In genomic region chr1:56927986-56928385, GRCh38 we compare ENCODE assay signal across 32 cellular contexts. TPM values are rescaled to one million over a fixed set of nuclear protein-coding genes. Genes with fewer than 3 reads are reported as not detected.
"Had no signal": no experiment of that assay in that cellular context is flagged by ENCODE, and none has a peak within 500 bp of the region (broad histone marks: within the 10 kb centered on the region; RNA-seq: fewer than 3 reads in every experiment).

No MANE protein-coding gene starts in this region.

- H3K4me3 ChIP-seq: stomach, suprapubic skin, testis, thoracic aorta, thyroid gland, tibial artery, tibial nerve, transverse colon, upper lobe of left lung, upper lobe of right lung, uterus, vagina had no signal

- H3K36me3 Mint-ChIP-seq: stimulated activated effector memory CD8-positive, alpha-beta T cell treated with anti-CD3 and anti-CD28 coated beads, Interleukin-12 subunit alpha, Interleukin-12 subunit beta, amount 100 ng/mL, for 72 hours; stimulated activated memory B cell treated with anti-CD40 and anti-IgM and Interleukin-4, amounts not matched to agents 10 μg/mL and 1 μg/mL and 100 μg/mL, for 72 hours; stimulated activated naive B cell treated with anti-CD40 and anti-IgM and Interleukin-4, amounts not matched to agents 10 μg/mL and 1 μg/mL and 100 μg/mL, for 72 hours had no signal

- H3K27ac ChIP-seq: stomach, suprapubic skin, testis, thoracic aorta, thyroid gland, tibial artery, tibial nerve, transverse colon, upper lobe of left lung, upper lobe of right lung, uterus, vagina had no signal

- H3K4me1 ChIP-seq: stomach, suprapubic skin, testis, thyroid gland, tibial artery, tibial nerve, transverse colon, upper lobe of left lung, upper lobe of right lung, uterus, vagina had no signal

- H3K4me1 Mint-ChIP-seq: stimulated activated effector memory CD8-positive, alpha-beta T cell treated with anti-CD3 and anti-CD28 coated beads, Interleukin-12 subunit alpha, Interleukin-12 subunit beta, amount 100 ng/mL, for 72 hours; stimulated activated memory B cell treated with anti-CD40 and anti-IgM and Interleukin-4, amounts not matched to agents 10 μg/mL and 1 μg/mL and 100 μg/mL, for 72 hours; stimulated activated naive B cell treated with anti-CD40 and anti-IgM and Interleukin-4, amounts not matched to agents 10 μg/mL and 1 μg/mL and 100 μg/mL, for 72 hours; stimulated activated naive CD8-positive, alpha-beta T cell treated with anti-CD3 and anti-CD28 coated beads, Interleukin-15, amount 100 ng/mL, for 72 hours had no signal

- H3K36me3 ChIP-seq: stomach, suprapubic skin, thoracic aorta, thyroid gland, tibial artery, tibial nerve, transverse colon, upper lobe of left lung, upper lobe of right lung, uterus, vagina had no signal

- ATAC-seq: stimulated activated effector memory CD8-positive, alpha-beta T cell treated with anti-CD3 and anti-CD28 coated beads, Interleukin-12 subunit alpha, Interleukin-12 subunit beta, amount 100 ng/mL, for 72 hours; stimulated activated memory B cell treated with anti-CD40 and anti-IgM and Interleukin-4, amounts not matched to agents 10 μg/mL and 1 μg/mL and 100 μg/mL, for 72 hours; stimulated activated naive B cell treated with anti-CD40 and anti-IgM and Interleukin-4, amounts not matched to agents 10 μg/mL and 1 μg/mL and 100 μg/mL, for 72 hours; stimulated activated naive CD8-positive, alpha-beta T cell treated with anti-CD3 and anti-CD28 coated beads, Interleukin-15, amount 100 ng/mL, for 72 hours; stimulated activated naive CD8-positive, alpha-beta T cell treated with anti-CD3 and anti-CD28 coated beads, Interleukin-15, Interleukin-2, amounts not matched to agents 100 U/mL and 50 U/mL, for 24 hours; upper lobe of right lung had no signal

- H3K4me3 Mint-ChIP-seq: stimulated activated effector memory CD8-positive, alpha-beta T cell treated with anti-CD3 and anti-CD28 coated beads, Interleukin-12 subunit alpha, Interleukin-12 subunit beta, amount 100 ng/mL, for 72 hours; stimulated activated memory B cell treated with anti-CD40 and anti-IgM and Interleukin-4, amounts not matched to agents 10 μg/mL and 1 μg/mL and 100 μg/mL, for 72 hours; stimulated activated naive B cell treated with anti-CD40 and anti-IgM and Interleukin-4, amounts not matched to agents 10 μg/mL and 1 μg/mL and 100 μg/mL, for 72 hours; stimulated activated naive CD8-positive, alpha-beta T cell treated with anti-CD3 and anti-CD28 coated beads, Interleukin-15, amount 100 ng/mL, for 72 hours; stimulated activated naive CD8-positive, alpha-beta T cell treated with anti-CD3 and anti-CD28 coated beads, Interleukin-15, Interleukin-2, amounts not matched to agents 100 ng/mL and 50 ng/mL, for 24 hours had no signal

- H3K27ac Mint-ChIP-seq: stimulated activated effector memory CD8-positive, alpha-beta T cell treated with anti-CD3 and anti-CD28 coated beads, Interleukin-12 subunit alpha, Interleukin-12 subunit beta, amount 100 ng/mL, for 72 hours; stimulated activated memory B cell treated with anti-CD40 and anti-IgM and Interleukin-4, amounts not matched to agents 10 μg/mL and 1 μg/mL and 100 μg/mL, for 72 hours; stimulated activated naive B cell treated with anti-CD40 and anti-IgM and Interleukin-4, amounts not matched to agents 10 μg/mL and 1 μg/mL and 100 μg/mL, for 72 hours; stimulated activated naive CD8-positive, alpha-beta T cell treated with anti-CD3 and anti-CD28 coated beads, Interleukin-15, amount 100 ng/mL, for 72 hours; stimulated activated naive CD8-positive, alpha-beta T cell treated with anti-CD3 and anti-CD28 coated beads, Interleukin-15, Interleukin-2, amounts not matched to agents 100 ng/mL and 50 ng/mL, for 24 hours had no signal

- H3K27me3 Mint-ChIP-seq: stimulated activated naive B cell treated with anti-CD40 and anti-IgM and Interleukin-4, amounts not matched to agents 10 μg/mL and 1 μg/mL and 100 μg/mL, for 72 hours had no signal

- H3K9me3 ChIP-seq: stomach, suprapubic skin, testis, thoracic aorta, thyroid gland, tibial artery, tibial nerve, transverse colon, upper lobe of left lung, upper lobe of right lung, uterus, vagina had no signal

- DNase-seq: stimulated activated CD4-positive, alpha-beta T cell treated with anti-CD3 and anti-CD28 coated beads, Interleukin-2, amount 100 ng/mL, for 48 hours; stimulated activated CD4-positive, alpha-beta T cell treated with anti-CD3 and anti-CD28 coated beads, Interleukin-4, amount 100 ng/mL, for 1 hour; stimulated activated CD4-positive, alpha-beta T cell treated with anti-CD3 and anti-CD28 coated beads, Interleukin-4, amount 100 ng/mL, for 24 hours; stimulated activated CD4-positive, alpha-beta T cell treated with anti-CD3 and anti-CD28 coated beads, Interleukin-4, amount 100 ng/mL, for 4 hours; stimulated activated CD8-positive, alpha-beta memory T cell treated with anti-CD3 and anti-CD28 coated beads, Interleukin-4, amount 100 ng/mL, for 48 hours; stimulated activated naive B cell treated with anti-CD40 and anti-IgM and Interleukin-4, amounts not matched to agents 10 μg/mL and 1 μg/mL and 100 μg/mL, for 72 hours; stimulated activated naive CD4-positive, alpha-beta T cell; stimulated activated naive CD4-positive, alpha-beta T cell treated with Interleukin-2 at 50 U/mL for 16 hours; stimulated activated naive CD8-positive, alpha-beta T cell treated with anti-CD3 and anti-CD28 coated beads, Interleukin-15, amount 100 ng/mL, for 72 hours; stimulated activated naive CD8-positive, alpha-beta T cell treated with anti-CD3 and anti-CD28 coated beads, Interleukin-15, Interleukin-2, amounts not matched to agents 100 U/mL and 50 U/mL, for 24 hours; stomach; substantia nigra; testis; thyroid gland; tibial artery; transverse colon; trophoblast cell; upper lobe of left lung; upper lobe of right lung; uterus had no signal

- FAIRE-seq: urothelium cell line had no signal

- H3K27me3 ChIP-seq: stomach, suprapubic skin, testis, thyroid gland, tibial artery, tibial nerve, transverse colon, upper lobe of left lung, upper lobe of right lung, uterus, vagina had no signal

RNA-seq across cellular contexts. Expression of gene C8B, which starts 37.8 kb away (rescaled TPM):
- total RNA-seq: stomach, subcutaneous adipose tissue, suprapubic skin, temporal lobe, thoracic aorta, thyroid gland, tibial nerve, transverse colon, upper lobe of right lung, ureter, urinary bladder, uterus, vagina had no signal
